ENCODE assay signal across 16 cellular contexts in the genomic region with DNA sequence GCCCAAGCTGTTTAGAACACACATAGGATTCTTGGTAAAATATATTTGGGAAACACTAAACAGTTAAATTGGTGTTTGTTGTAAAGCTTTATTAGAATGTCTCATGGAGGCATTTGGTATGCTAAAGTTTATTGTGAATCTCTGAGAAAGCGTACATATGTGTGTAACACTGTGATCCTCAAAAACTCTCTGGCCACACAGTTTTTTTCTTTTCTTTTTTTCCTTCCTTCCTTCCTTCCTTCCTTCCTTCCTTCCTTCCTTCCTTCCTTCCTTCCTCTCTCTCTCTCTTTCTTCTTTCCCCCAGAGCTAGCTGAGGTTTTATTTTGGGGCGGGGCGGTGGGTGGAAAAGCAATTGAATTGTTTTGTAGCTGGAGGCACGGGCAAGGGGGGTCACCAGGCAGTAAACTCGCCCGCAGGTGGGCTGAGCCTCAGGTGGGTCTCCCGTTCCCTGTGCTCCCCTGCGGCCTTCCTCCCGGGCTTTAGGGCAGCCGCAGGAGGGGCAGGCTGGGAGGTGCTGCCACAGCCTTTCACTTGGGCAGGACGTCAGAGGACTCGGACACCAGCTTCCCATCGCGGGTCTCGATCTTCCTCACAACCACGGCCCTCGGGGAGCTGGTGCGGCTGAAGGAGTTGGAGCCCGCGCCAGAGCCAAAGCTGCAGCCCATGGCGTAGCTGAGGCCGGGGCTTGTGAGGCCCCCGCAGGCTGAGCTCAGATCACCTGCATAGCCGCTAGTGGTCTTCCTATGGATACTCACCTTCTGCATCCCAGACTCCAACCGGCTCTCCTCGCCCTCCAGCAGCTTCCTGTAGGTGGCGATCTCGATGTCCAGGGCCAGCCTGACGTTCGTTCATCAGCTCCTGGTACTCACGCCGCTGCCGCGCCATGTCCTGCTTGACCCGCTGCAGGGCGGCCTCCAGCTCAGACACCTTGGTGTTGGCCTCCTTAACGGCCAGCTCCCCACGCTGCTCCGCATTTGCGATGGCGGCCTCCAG.
A peak's percentile ranks its signal among the peaks of the same experiment; 100 is the strongest.
DNase-seq lines count a peak whose midpoint lies in the region; ATAC-seq lines count a peak whose summit lies in the region.
"Had no signal": no experiment of that assay in that cellular context is flagged by ENCODE, and none has a peak within 500 bp of the region (broad histone marks: within the 10 kb centered on the region; RNA-seq: fewer than 3 reads in every experiment).

No MANE protein-coding gene starts in this region.

- intact Hi-C loops in left ventricle myocardium superior (cut with micrococcal nuclease) = no loop called here
- intact Hi-C loops in cardiac septum (cut with DNase I) = no loop called here

- H3K36me3 ChIP-seq in SK-N-MC (ENCODE audit: insufficient read depth, low read length) = no peaks in the 10 kb centered on the region
- no peaks in the 10 kb centered on the region for H3K36me3 ChIP-seq in SJCRH30

- H3K4me1 ChIP-seq in SJCRH30 = no peaks in the 10 kb centered on the region

- ATAC-seq in left ventricle myocardium superior = no peak
- ATAC-seq: HCT116, Right ventricle myocardium inferior had no signal

- H3K9me3 ChIP-seq in SK-N-MC (ENCODE audit: low read depth, low read length) (no peaks in the 10 kb centered on the region), SJCRH30 (replicated peaks) (no peaks in the 10 kb centered on the region)

- in situ Hi-C loops in G401 (cut with HindIII; ENCODE audit: low sequenced_read_pairs) = no loop called here

- H3K27ac ChIP-seq in SK-N-MC (peak overlapping the region; percentile 93), SJCRH30 (no peak overlapping the region)
- H3K27ac ChIP-seq: C4-2B had no signal

- DNase-seq in left ventricle myocardium superior (peak; percentile 27), cardiac septum (ENCODE audit: low spot score) (no peak), SK-N-MC (ENCODE audit: low read depth, low spot score) (peak; percentile 53), iPS-NIHi11 (ENCODE audit: low spot score) (peak; percentile 41), SJCRH30 (no peak), G401 (ENCODE audit: low spot score) (no peak), RPMI8226 (no peak), DMS79 (lab: John Stamatoyannopoulos, UW) (no peak)
- DNase-seq: KBM-7, NCI-H1048, NCI-H146, NCI-H2107, NCI-H748 treated with DMSO at 0.1 percent for 48 hours had no signal

- H3K4me3 ChIP-seq in SK-N-MC = no peak overlapping the region
- H3K4me3 ChIP-seq in SJCRH30 = no peak overlapping the region

- H3K9ac ChIP-seq in SK-N-MC (ENCODE audit: insufficient read length) = peak overlapping the region; percentile 37

- H3K27me3 ChIP-seq in SJCRH30 = no peaks in the 10 kb centered on the region

Comparison
In these comparisons a context has a peak if more than half of its experiments do, and no peak if none do; other contexts are left out.
1. DNase-seq: peak in left ventricle myocardium superior (single experiment), SK-N-MC (single experiment) and iPS-NIHi11 (single experiment); none in cardiac septum (single experiment), SJCRH30 (0 of 2), G401 (single experiment), RPMI8226 (single experiment) and DMS79 (single experiment).